ENCODE assay signal across 8 cellular contexts in genomic region chr11:60924110-60924905, GRCh38. TPM values are rescaled to one million over a fixed set of nuclear protein-coding genes. Genes with fewer than 3 reads are reported as not detected.
DNase-seq lines count a peak whose midpoint lies in the region; ATAC-seq and TF ChIP-seq lines count a peak whose summit lies in the region.

TSS of gene TMEM132A (plus strand) at chr11:60924460. CDS start at chr11:60924634, 174 bp downstream.

- no peaks in the 10 kb centered on the region for H3K27me3 ChIP-seq in ascending aorta

- peaks cover 33 to 40% of the 10 kb centered on the region in 2 donors for H3K36me3 ChIP-seq in ascending aorta

- TF ChIP-seq CTCF in ascending aorta (IDR thresholded peaks at IDR 0.05) = no peak

- H3K9me3 ChIP-seq in ascending aorta = no peaks in the 10 kb centered on the region

- peak within 1 kb of the TSS; percentile 77 to 80 for H3K4me3 ChIP-seq in ascending aorta

- peaks cover 8 to 11% of the 10 kb centered on the region in 2 donors for H3K4me1 ChIP-seq in ascending aorta

- ATAC-seq in left ventricle myocardium superior (peak; percentile 88), GM21390 (IDR thresholded peaks at IDR 0.05; ENCODE audit: unreplicated experiment) (no peak)

- DNase-seq in DMS114 treated with DMSO at 0.1 percent for 48 hours (lab: John Stamatoyannopoulos, UW; ENCODE audit: unreplicated experiment) = peak; percentile 63
- peak; percentile 60 for DNase-seq in HCEC 1CT
- DNase-seq in NCI-H524 (lab: John Stamatoyannopoulos, UW) = peak; percentile 45 to 67
- peak in 1 of 2 donors; percentile 79 for DNase-seq in ascending aorta (ENCODE audit: low spot score in 2 of 2)
- peak; percentile 81 for DNase-seq in left ventricle myocardium superior
- peak; percentile 46 for DNase-seq in pons (ENCODE audit: low spot score)
- no peak for DNase-seq in activated gamma-delta T cell treated with Interleukin-2 at 50 U/mL for 16 hours

- no peak within 1 kb of the TSS for H3K27ac ChIP-seq in ascending aorta

- intact Hi-C loops in ascending aorta (cut with DNase I) (no loop called here), left ventricle myocardium superior (cut with micrococcal nuclease) (no loop called here)

RNA-seq across cellular contexts. Expression of gene TMEM132A, which starts in this region (rescaled TPM):
- total RNA-seq in ascending aorta = 18.9 TPM
- 5.9 TPM for total RNA-seq in left ventricle myocardium superior
